ENCODE assay signal across 16 cellular contexts in the genomic region with DNA sequence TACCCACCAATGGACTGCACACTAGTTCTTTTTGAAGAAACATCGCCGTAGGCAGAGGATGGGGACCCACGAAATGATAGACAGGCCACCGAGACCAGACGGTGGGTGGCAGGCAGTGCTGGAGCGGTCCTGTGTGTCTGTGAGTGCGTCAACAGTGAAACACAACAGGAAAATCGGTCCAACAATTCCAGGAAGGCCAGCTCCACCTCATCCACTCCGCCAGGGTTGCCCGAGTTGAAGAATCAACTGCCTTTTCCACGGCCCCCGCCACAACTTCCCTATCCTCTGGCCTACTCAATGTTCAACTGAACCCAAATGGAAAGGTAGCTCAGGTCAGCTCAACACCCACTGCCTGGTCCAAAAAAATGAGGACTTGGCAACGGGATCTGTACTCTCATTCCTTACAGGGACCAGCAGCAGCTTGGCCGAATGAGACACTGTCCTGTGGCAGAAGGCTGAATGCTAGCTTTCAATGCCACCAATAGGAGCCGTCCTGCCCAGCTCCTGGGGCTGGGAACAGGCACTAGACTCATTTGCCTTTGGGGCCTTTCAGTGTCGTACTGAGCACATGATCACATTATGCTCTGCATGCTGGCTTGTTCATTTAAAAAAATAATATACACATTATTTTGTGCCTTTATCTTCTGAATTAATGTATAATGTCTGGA. TPM values are rescaled to one million over a fixed set of nuclear protein-coding genes. Genes with fewer than 3 reads are reported as not detected.
DNase-seq lines count a peak whose midpoint lies in the region; ATAC-seq and TF ChIP-seq lines count a peak whose summit lies in the region.
"Had no signal": no experiment of that assay in that cellular context is flagged by ENCODE, and none has a peak within 500 bp of the region (broad histone marks: within the 10 kb centered on the region; RNA-seq: fewer than 3 reads in every experiment).

No MANE protein-coding gene starts in this region.

- peaks cover 6% of the 10 kb centered on the region for H3K36me3 Mint-ChIP-seq in endothelial cell (ENCODE audit: low read depth, unreplicated experiment)
- H3K36me3 Mint-ChIP-seq in progenitor cell of endocrine pancreas (ENCODE audit: insufficient read depth) = peaks cover 1% of the 10 kb centered on the region
- H3K36me3 Mint-ChIP-seq: activated naive CD8-positive, alpha-beta T cell treated with anti-CD3 and anti-CD28 coated beads, Interleukin-2, amount 10 ng/mL, durations not matched to agents 7 days and 5 days had no signal

- H3K4me3 Mint-ChIP-seq in endothelial cell (ENCODE audit: unreplicated experiment) (peak overlapping the region; percentile 90), progenitor cell of endocrine pancreas (ENCODE audit: low read depth) (no peak overlapping the region)
- H3K4me3 Mint-ChIP-seq: activated naive CD8-positive, alpha-beta T cell treated with anti-CD3 and anti-CD28 coated beads, Interleukin-2, amount 10 ng/mL, durations not matched to agents 7 days and 5 days; activated T-cell treated with anti-CD3 and anti-CD28 coated beads, Interleukin-2, amount 50 U/mL, for 24 hours; central memory CD8-positive, alpha-beta T cell had no signal

- peaks cover 49% of the 10 kb centered on the region for H3K4me1 Mint-ChIP-seq in endothelial cell (ENCODE audit: unreplicated experiment)
- peaks cover 14% of the 10 kb centered on the region for H3K4me1 Mint-ChIP-seq in progenitor cell of endocrine pancreas (ENCODE audit: low read depth)
- H3K4me1 Mint-ChIP-seq: activated naive CD8-positive, alpha-beta T cell treated with anti-CD3 and anti-CD28 coated beads, Interleukin-2, amount 10 ng/mL, durations not matched to agents 7 days and 5 days; central memory CD8-positive, alpha-beta T cell had no signal

- peak overlapping the region; percentile 33 for H3K4me3 ChIP-seq in lower lobe of right lung
- H3K4me3 ChIP-seq in suprapubic skin = no peak overlapping the region
- H3K4me3 ChIP-seq: SK-N-MC, testis had no signal

- no peaks in the 10 kb centered on the region for H3K9me3 Mint-ChIP-seq in endothelial cell (ENCODE audit: unreplicated experiment)
- H3K9me3 Mint-ChIP-seq in progenitor cell of endocrine pancreas (ENCODE audit: low read depth) = peaks cover 14% of the 10 kb centered on the region
- H3K9me3 Mint-ChIP-seq: activated naive CD8-positive, alpha-beta T cell treated with anti-CD3 and anti-CD28 coated beads, Interleukin-2, amount 10 ng/mL, durations not matched to agents 7 days and 5 days; central memory CD8-positive, alpha-beta T cell had no signal

- H3K27me3 ChIP-seq in lower lobe of right lung (ENCODE audit: low read depth) (no peaks in the 10 kb centered on the region), suprapubic skin (no peaks in the 10 kb centered on the region)
- H3K27me3 ChIP-seq: testis had no signal

- ATAC-seq in lower lobe of right lung = peak in 1 of 2 donors; percentile 25
- ATAC-seq in GM21529 (IDR thresholded peaks at IDR 0.05; ENCODE audit: unreplicated experiment) = no peak

- WGBS in suprapubic skin = 71% methylated on average over 16 of the region's 16 CpGs

- H3K36me3 ChIP-seq in lower lobe of right lung = no peaks in the 10 kb centered on the region
- H3K36me3 ChIP-seq in suprapubic skin = no peaks in the 10 kb centered on the region

- H3K27ac ChIP-seq in lower lobe of right lung (peak overlapping the region; percentile 49), suprapubic skin (peak overlapping the region; percentile 45)
- H3K27ac ChIP-seq: SK-N-MC, testis had no signal

- no peak for TF ChIP-seq EP300 in suprapubic skin (IDR thresholded peaks at IDR 0.05)

- no peak for TF ChIP-seq POLR2A in suprapubic skin (IDR thresholded peaks at IDR 0.05)

- intact Hi-C loops in lower lobe of right lung (cut with DNase I) = no loop called here

- H3K9me3 ChIP-seq in lower lobe of right lung (no peaks in the 10 kb centered on the region), suprapubic skin (no peaks in the 10 kb centered on the region)
- H3K9me3 ChIP-seq: testis had no signal

- H3K27me3 Mint-ChIP-seq in endothelial cell (ENCODE audit: unreplicated experiment) (peaks cover 2% of the 10 kb centered on the region), progenitor cell of endocrine pancreas (no peaks in the 10 kb centered on the region)
- H3K27me3 Mint-ChIP-seq: activated naive CD8-positive, alpha-beta T cell treated with anti-CD3 and anti-CD28 coated beads, Interleukin-2, amount 10 ng/mL, durations not matched to agents 7 days and 5 days; central memory CD8-positive, alpha-beta T cell had no signal

- DNase-seq in RPMI7951 (ENCODE audit: low read depth) (peak; percentile 60), endothelial cell (ENCODE audit: low spot score) (peak; percentile 26), lower lobe of right lung (no peak), suprapubic skin (ENCODE audit: low spot score in 2 of 2) (peak in 1 of 2 donors; percentile 58), HPDE6-E6E7 (ENCODE audit: extremely low spot score) (no peak), SIG-M5 treated with dmso at 0.1 percent for 504 hours (lab: John Stamatoyannopoulos, UW; ENCODE audit: unreplicated experiment) (no peak), progenitor cell of endocrine pancreas (ENCODE audit: low spot score, unreplicated experiment) (no peak)
- DNase-seq: activated CD4-positive, alpha-beta T cell treated with anti-CD3 and anti-CD28 coated beads, Interleukin-2, amount 50 U/mL, for 1 hour; activated naive CD8-positive, alpha-beta T cell treated with anti-CD3 and anti-CD28 coated beads, Interleukin-2, amount 10 ng/mL, durations not matched to agents 7 days and 5 days; activated T-cell treated with anti-CD3 and anti-CD28 coated beads, Interleukin-2, amount 50 U/mL, for 24 hours; DND-41; NCI-H1417; testis had no signal

- H3K4me1 ChIP-seq in lower lobe of right lung = peaks cover 10% of the 10 kb centered on the region
- peaks cover 16% of the 10 kb centered on the region for H3K4me1 ChIP-seq in suprapubic skin

- TF ChIP-seq CTCF in endothelial cell (IDR thresholded peaks at IDR 0.05; ENCODE audit: unreplicated experiment) = no peak
- TF ChIP-seq CTCF in lower lobe of right lung (IDR thresholded peaks at IDR 0.05) = no peak
- no peak for TF ChIP-seq CTCF in suprapubic skin (IDR thresholded peaks at IDR 0.05)
- no peak for TF ChIP-seq CTCF in progenitor cell of endocrine pancreas (IDR thresholded peaks at IDR 0.05; ENCODE audit: unreplicated experiment)

- H3K27ac Mint-ChIP-seq in endothelial cell (ENCODE audit: unreplicated experiment) = peak overlapping the region; percentile 94
- H3K27ac Mint-ChIP-seq in progenitor cell of endocrine pancreas = no peak overlapping the region
- H3K27ac Mint-ChIP-seq: activated naive CD8-positive, alpha-beta T cell treated with anti-CD3 and anti-CD28 coated beads, Interleukin-2, amount 10 ng/mL, durations not matched to agents 7 days and 5 days; activated T-cell treated with anti-CD3 and anti-CD28 coated beads, Interleukin-2, amount 50 U/mL, for 24 hours had no signal

RNA-seq across cellular contexts. Expression of gene MID1, which starts 43.5 kb away (rescaled TPM):
- total RNA-seq in RPMI7951 (2014; rRNA removed; shearing (Covaris generic)) = 16.0 and 16.6 TPM in 2 replicates
- total RNA-seq in endothelial cell (ENCODE audit: unreplicated experiment) (61.8 TPM), lower lobe of right lung (24.9 TPM), suprapubic skin (1 to 10 TPM; 5.0 to 8.0 (median 6.4) TPM), progenitor cell of endocrine pancreas (29.7 and 32.5 TPM in 2 replicates)

Comparison
In these comparisons a context has a peak if more than half of its experiments do, and no peak if none do; other contexts are left out.
1. DNase-seq: peak in RPMI7951 (single experiment) and endothelial cell (single experiment); none in lower lobe of right lung (single experiment), HPDE6-E6E7 (single experiment), SIG-M5 treated with dmso at 0.1 percent for 504 hours (single experiment) and progenitor cell of endocrine pancreas (single experiment).